ENCODE assay signal across 1 cellular context in genomic region chr4:88963817-88964216, GRCh38.
TF ChIP-seq lines count a peak whose summit lies in the region.

No MANE protein-coding gene starts in this region.

TF ChIP-seq in WTC11, 78 proteins besides CTCF, POLR2A, EP300 and RAD21 (continued from another document):
- TF ChIP-seq PRDM15 (CRISPR knock-in tag; IDR thresholded peaks at IDR 0.05) (no peak), E2F5 (CRISPR knock-in tag; IDR thresholded peaks at IDR 0.05) (no peak), MXD4 (CRISPR knock-in tag; IDR thresholded peaks at IDR 0.05; ENCODE audit: borderline replicate concordance) (no peak), MYBL2 (CRISPR knock-in tag; IDR thresholded peaks at IDR 0.05) (no peak), IRF1 (CRISPR knock-in tag; IDR thresholded peaks at IDR 0.05) (no peak), USF1 (CRISPR knock-in tag; IDR thresholded peaks at IDR 0.05) (no peak), ATF2 (CRISPR knock-in tag; IDR thresholded peaks at IDR 0.05; ENCODE audit: borderline replicate concordance, low read depth) (no peak), HMGXB4 (CRISPR knock-in tag; IDR thresholded peaks at IDR 0.05) (no peak), ZNF219 (CRISPR knock-in tag; IDR thresholded peaks at IDR 0.05; ENCODE audit: borderline replicate concordance) (no peak)
